ENCODE assay signal across 1 cellular context in genomic region chr6:34736838-34737237, GRCh38.
TF ChIP-seq lines count a peak whose summit lies in the region.

No MANE protein-coding gene starts in this region.

TF ChIP-seq in GM23338, 12 proteins besides CTCF, POLR2A, EP300 and RAD21 (continued from another document):
- TF ChIP-seq ZNF462 (CRISPR knock-in tag; IDR thresholded peaks at IDR 0.05) (no peak), JUNB (IDR thresholded peaks at IDR 0.05; ENCODE audit: unreplicated experiment) (no peak), NANOG (IDR thresholded peaks at IDR 0.05; ENCODE audit: borderline replicate concordance) (no peak), ETS1 (IDR thresholded peaks at IDR 0.05) (no peak), EZH2phosphoT487 (IDR thresholded peaks at IDR 0.05; ENCODE audit: unreplicated experiment) (no peak), EZH2 (IDR thresholded peaks at IDR 0.05; ENCODE audit: low read depth, unreplicated experiment) (no peak), ZNF331 (CRISPR knock-in tag; IDR thresholded peaks at IDR 0.05; ENCODE audit: low read depth) (no peak), REST (IDR thresholded peaks at IDR 0.05; ENCODE audit: unreplicated experiment) (no peak), STAT1 (IDR thresholded peaks at IDR 0.05; ENCODE audit: unreplicated experiment) (no peak), CREB1 (CRISPR knock-in tag; IDR thresholded peaks at IDR 0.05; ENCODE audit: low read depth) (no peak)
